In the genomic region with DNA sequence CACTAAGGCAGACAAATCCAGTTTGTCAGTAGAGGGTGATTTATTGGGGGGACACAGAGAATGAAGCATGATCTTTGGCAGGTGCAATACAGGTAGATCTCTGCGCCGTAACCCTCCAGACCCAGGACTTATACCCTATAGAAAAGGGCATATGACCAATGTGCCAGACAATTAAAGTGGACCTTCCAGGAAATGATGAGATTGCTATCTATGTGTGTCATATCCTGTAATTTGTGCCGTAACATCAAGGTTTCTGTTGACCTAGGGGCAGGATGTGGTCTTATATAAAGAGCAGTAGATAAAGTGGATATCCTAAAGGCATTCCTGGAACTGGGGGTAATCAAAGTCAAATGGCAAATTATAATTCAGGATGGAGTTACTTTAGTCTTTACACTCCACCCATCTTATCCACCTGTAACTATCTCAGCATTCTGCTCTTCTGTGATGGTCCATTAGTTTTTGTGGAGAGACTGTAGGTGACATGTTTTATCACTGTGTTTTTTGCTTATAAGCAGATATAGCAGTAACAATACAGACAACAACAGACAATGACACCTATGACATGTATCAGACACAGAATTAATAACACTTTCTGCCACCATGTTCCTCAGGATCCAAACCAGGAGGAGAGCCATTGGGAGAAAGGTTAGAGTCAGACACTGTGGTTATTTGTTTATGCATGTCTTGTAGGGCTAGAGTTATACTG, we compare ENCODE assay signal across 11 cellular contexts. TPM values are rescaled to one million over a fixed set of nuclear protein-coding genes. Genes with fewer than 3 reads are reported as not detected.
DNase-seq lines count a peak whose midpoint lies in the region; ATAC-seq and TF ChIP-seq lines count a peak whose summit lies in the region.
"Had no signal": no experiment of that assay in that cellular context is flagged by ENCODE, and none has a peak within 500 bp of the region (broad histone marks: within the 10 kb centered on the region; RNA-seq: fewer than 3 reads in every experiment).

No MANE protein-coding gene starts in this region.

- no peak overlapping the region for H3K27ac ChIP-seq in suprapubic skin
- H3K27ac ChIP-seq: heart right ventricle had no signal

- H3K4me1 Mint-ChIP-seq in activated T-cell treated with anti-CD3 and anti-CD28 coated beads, Interleukin-2, amount 50 U/mL, for 72 hours (ENCODE audit: low read depth) = peaks cover 15% of the 10 kb centered on the region
- H3K4me1 Mint-ChIP-seq in central memory CD8-positive, alpha-beta T cell = peaks cover 14% of the 10 kb centered on the region
- peaks cover 22% of the 10 kb centered on the region for H3K4me1 Mint-ChIP-seq in stimulated activated naive CD8-positive, alpha-beta T cell treated with anti-CD3 and anti-CD28 coated beads, Interleukin-15, amount 100 ng/mL, for 72 hours

- H3K9me3 ChIP-seq in suprapubic skin = no peaks in the 10 kb centered on the region

- H3K4me3 Mint-ChIP-seq in activated T-cell treated with anti-CD3 and anti-CD28 coated beads, Interleukin-2, amount 50 U/mL, for 72 hours = peak overlapping the region; percentile 11 to 29
- no peak overlapping the region for H3K4me3 Mint-ChIP-seq in central memory CD8-positive, alpha-beta T cell
- H3K4me3 Mint-ChIP-seq in stimulated activated naive CD8-positive, alpha-beta T cell treated with anti-CD3 and anti-CD28 coated beads, Interleukin-15, amount 100 ng/mL, for 72 hours = peak overlapping the region; percentile 43 to 53

- H3K27ac Mint-ChIP-seq in activated T-cell treated with anti-CD3 and anti-CD28 coated beads, Interleukin-2, amount 50 U/mL, for 72 hours = peak overlapping the region; percentile 9
- peak overlapping the region; percentile 36 for H3K27ac Mint-ChIP-seq in central memory CD8-positive, alpha-beta T cell (ENCODE audit: low read depth)
- peak overlapping the region in 1 of 2 donors; percentile 79 for H3K27ac Mint-ChIP-seq in stimulated activated naive CD8-positive, alpha-beta T cell treated with anti-CD3 and anti-CD28 coated beads, Interleukin-15, amount 100 ng/mL, for 72 hours

- no peak for TF ChIP-seq CTCF in suprapubic skin (IDR thresholded peaks at IDR 0.05)

- peak; percentile 52 to 89 for ATAC-seq in activated T-cell treated with anti-CD3 and anti-CD28 coated beads, Interleukin-2, amount 50 U/mL, for 72 hours (replicated peaks in 1 of 2)
- peak; percentile 91 for ATAC-seq in central memory CD8-positive, alpha-beta T cell (replicated peaks; ENCODE audit: extremely low read depth, poor library complexity, severe bottlenecking)
- peak; percentile 96 for ATAC-seq in stimulated activated naive CD8-positive, alpha-beta T cell treated with anti-CD3 and anti-CD28 coated beads, Interleukin-15, amount 100 ng/mL, for 72 hours
- ATAC-seq in GM18873 (IDR thresholded peaks at IDR 0.05; ENCODE audit: low FRiP score, unreplicated experiment) = no peak
- ATAC-seq: heart right ventricle, left ventricle myocardium superior had no signal

- no peak overlapping the region for H3K4me3 ChIP-seq in suprapubic skin
- H3K4me3 ChIP-seq: heart right ventricle had no signal

- peaks cover 3% of the 10 kb centered on the region in 2 donors for H3K9me3 Mint-ChIP-seq in activated T-cell treated with anti-CD3 and anti-CD28 coated beads, Interleukin-2, amount 50 U/mL, for 72 hours
- H3K9me3 Mint-ChIP-seq in central memory CD8-positive, alpha-beta T cell = no peaks in the 10 kb centered on the region
- H3K9me3 Mint-ChIP-seq in stimulated activated naive CD8-positive, alpha-beta T cell treated with anti-CD3 and anti-CD28 coated beads, Interleukin-15, amount 100 ng/mL, for 72 hours = peaks cover 0 to 3% of the 10 kb centered on the region in 2 donors

- H3K36me3 Mint-ChIP-seq in activated T-cell treated with anti-CD3 and anti-CD28 coated beads, Interleukin-2, amount 50 U/mL, for 72 hours (ENCODE audit: insufficient read depth in 2 of 2) = peaks cover 0 to 1% of the 10 kb centered on the region in 2 donors
- H3K36me3 Mint-ChIP-seq in central memory CD8-positive, alpha-beta T cell (ENCODE audit: insufficient read depth) = peaks cover 7% of the 10 kb centered on the region

- H3K36me3 ChIP-seq in suprapubic skin = no peaks in the 10 kb centered on the region

- no peak for DNase-seq in activated T-cell treated with anti-CD3 and anti-CD28 coated beads, Interleukin-2, amount 50 U/mL, for 72 hours
- DNase-seq in activated T-cell treated with anti-CD3 and anti-CD28 coated beads for 4 hours = no peak
- peak; percentile 64 to 91 for DNase-seq in SW 1271 (lab: John Stamatoyannopoulos, UW)
- DNase-seq in central memory CD8-positive, alpha-beta T cell (ENCODE audit: low spot score in 2 of 2) = peak in 1 of 2 donors; percentile 26
- no peak for DNase-seq in stimulated activated naive CD8-positive, alpha-beta T cell treated with anti-CD3 and anti-CD28 coated beads, Interleukin-15, amount 100 ng/mL, for 72 hours
- no peak for DNase-seq in suprapubic skin (ENCODE audit: low spot score in 2 of 2)
- DNase-seq in NCI-H2171 (lab: John Stamatoyannopoulos, UW) = no peak
- DNase-seq: heart right ventricle, left ventricle myocardium superior, NCI-H345 had no signal

- TF ChIP-seq POLR2A in suprapubic skin (IDR thresholded peaks at IDR 0.05) = no peak

- WGBS in suprapubic skin = 77% methylated on average over 3 of the region's 3 CpGs

- no peaks in the 10 kb centered on the region for H3K27me3 Mint-ChIP-seq in activated T-cell treated with anti-CD3 and anti-CD28 coated beads, Interleukin-2, amount 50 U/mL, for 72 hours (ENCODE audit: low read depth)
- no peaks in the 10 kb centered on the region for H3K27me3 Mint-ChIP-seq in central memory CD8-positive, alpha-beta T cell
- no peaks in the 10 kb centered on the region for H3K27me3 Mint-ChIP-seq in stimulated activated naive CD8-positive, alpha-beta T cell treated with anti-CD3 and anti-CD28 coated beads, Interleukin-15, amount 100 ng/mL, for 72 hours

- TF ChIP-seq EP300 in suprapubic skin (IDR thresholded peaks at IDR 0.05) = no peak

- H3K4me1 ChIP-seq in suprapubic skin = no peaks in the 10 kb centered on the region

- no peaks in the 10 kb centered on the region for H3K27me3 ChIP-seq in suprapubic skin
- H3K27me3 ChIP-seq: heart right ventricle had no signal

RNA-seq across cellular contexts. Expression of gene ZNF337, which starts 43.1 kb away (rescaled TPM):
- 10 to 100 TPM; 16.2 to 20.2 TPM for total RNA-seq in activated T-cell treated with anti-CD3 and anti-CD28 coated beads, Interleukin-2, amount 50 U/mL, for 72 hours
- 10 to 100 TPM in 2 of 4 donors, 1 to 10 TPM in 2; 7.5 to 17.1 (median 11.1) TPM for total RNA-seq in suprapubic skin

Comparison
In these comparisons a context has a peak if more than half of its experiments do, and no peak if none do; other contexts are left out.
1. DNase-seq: peak in SW 1271 (2 of 2); none in activated T-cell treated with anti-CD3 and anti-CD28 coated beads, Interleukin-2, amount 50 U/mL, for 72 hours (0 of 2), activated T-cell treated with anti-CD3 and anti-CD28 coated beads for 4 hours (single experiment), stimulated activated naive CD8-positive, alpha-beta T cell treated with anti-CD3 and anti-CD28 coated beads, Interleukin-15, amount 100 ng/mL, for 72 hours (0 of 2), suprapubic skin (0 of 2) and NCI-H2171 (single experiment).